13 cellular contexts compared by ENCODE assay signal in the genomic region with DNA sequence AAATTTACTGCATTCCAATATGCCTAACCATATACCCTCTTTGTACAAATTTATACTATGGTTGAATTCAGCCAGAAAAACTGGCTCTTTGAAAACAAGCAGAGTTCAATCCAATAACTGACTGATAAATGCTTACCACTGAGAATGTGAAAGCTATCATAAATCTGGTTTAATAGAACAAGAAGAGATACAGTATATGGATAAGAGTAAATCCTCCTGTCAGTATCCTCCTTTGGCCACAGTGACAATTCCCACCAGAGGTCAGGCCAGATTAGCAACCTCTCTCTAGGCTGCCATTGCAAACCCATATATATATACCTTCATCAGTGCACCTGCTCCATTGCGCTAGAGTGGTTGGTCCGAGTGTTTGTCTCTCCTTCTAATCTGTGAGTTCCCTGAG.
"Had no signal": no experiment of that assay in that cellular context is flagged by ENCODE, and none has a peak within 500 bp of the region (broad histone marks: within the 10 kb centered on the region; RNA-seq: fewer than 3 reads in every experiment).

No MANE protein-coding gene starts in this region.

- DNase-seq: activated CD4-positive, CD25-positive, alpha-beta regulatory T cell treated with anti-CD3 and anti-CD28 coated beads, Interleukin-2, amount 50 U/mL, for 72 hours; activated naive CD4-positive, alpha-beta T cell treated with anti-CD3 and anti-CD28 coated beads for 36 hours; activated T-cell treated with anti-CD3 and anti-CD28 coated beads for 4 hours; heart left ventricle; immature natural killer cell; lower lobe of right lung; nephron progenitor cell; right cardiac atrium; stimulated activated CD4-positive, alpha-beta T cell treated with anti-CD3 and anti-CD28 coated beads, Interleukin-15, amount 100 ng/mL, for 24 hours; stimulated activated CD4-positive, alpha-beta T cell treated with anti-CD3 and anti-CD28 coated beads, Interleukin-4, amount 100 ng/mL, for 1 hour; stimulated activated naive B cell treated with anti-CD40 and anti-IgM and Interleukin-4, amounts not matched to agents 10 μg/mL and 1 μg/mL and 100 μg/mL, for 72 hours; tibial artery had no signal

- ATAC-seq: activated T-helper 17 cell treated with anti-CD3 and anti-CD28 coated beads, Interleukin-2, amount 50 U/mL, for 72 hours; heart left ventricle; lower lobe of right lung; right cardiac atrium; stimulated activated naive B cell treated with anti-CD40 and anti-IgM and Interleukin-4, amounts not matched to agents 10 μg/mL and 1 μg/mL and 100 μg/mL, for 72 hours had no signal
